15 cellular contexts compared by ENCODE assay signal in the genomic region with DNA sequence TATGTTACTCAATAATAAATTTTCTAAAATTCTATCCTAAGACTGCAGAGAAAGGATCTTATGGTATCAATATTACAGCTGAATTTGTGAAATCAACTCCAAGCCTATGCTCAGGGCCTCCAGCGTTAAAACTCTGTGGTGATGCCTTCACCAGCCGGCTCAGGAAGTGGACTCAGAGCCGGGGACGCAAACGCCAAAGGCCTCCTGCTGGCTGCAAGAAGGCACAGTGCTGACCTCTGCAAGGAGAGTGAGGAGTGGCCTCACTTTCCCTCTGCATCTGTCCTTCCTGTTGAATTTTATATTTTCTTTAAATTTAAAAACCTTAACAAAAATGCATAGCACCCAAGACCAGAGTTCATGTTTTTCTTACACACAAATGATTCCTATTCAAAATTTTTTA. TPM values are rescaled to one million over a fixed set of nuclear protein-coding genes. Genes with fewer than 3 reads are reported as not detected.
DNase-seq lines count a peak whose midpoint lies in the region; ATAC-seq, FAIRE-seq and TF ChIP-seq lines count a peak whose summit lies in the region.
"Had no signal": no experiment of that assay in that cellular context is flagged by ENCODE, and none has a peak within 500 bp of the region (broad histone marks: within the 10 kb centered on the region; RNA-seq: fewer than 3 reads in every experiment).

No MANE protein-coding gene starts in this region.

- WGBS in esophagus squamous epithelium, 2 donors, result 73 to 91% methylated on average over 5 of the region's 5 CpGs

- peaks cover 23% of the 10 kb centered on the region for H3K36me3 ChIP-seq in cardiac muscle cell
- peaks cover 45% of the 10 kb centered on the region for H3K36me3 ChIP-seq in right atrium auricular region
- H3K36me3 ChIP-seq in endothelial cell of umbilical vein (ENCODE audit: control insufficient read depth in 2 of 2, extremely low read depth in 1 of 2, insufficient read depth in 2 of 2, low read length in 2 of 2), result peaks cover 7 to 16% of the 10 kb centered on the region in 2 experiments
- peaks cover 24% of the 10 kb centered on the region for H3K36me3 ChIP-seq in thoracic aorta
- peaks cover 0 to 90% (median 20%) of the 10 kb centered on the region in 3 donors for H3K36me3 ChIP-seq in esophagus squamous epithelium

- H3K4me1 ChIP-seq in cardiac muscle cell (ENCODE audit: low read depth) (no peaks in the 10 kb centered on the region), right atrium auricular region (no peaks in the 10 kb centered on the region), endothelial cell of umbilical vein (ENCODE audit: control insufficient read depth, extremely low read depth, insufficient read depth, low read length) (no peaks in the 10 kb centered on the region), thoracic aorta (ENCODE audit: control insufficient read depth in 1 of 2, low read depth in 2 of 2) (peaks cover 0 to 7% of the 10 kb centered on the region in 2 donors), esophagus squamous epithelium (no peaks in the 10 kb centered on the region)

- no peak overlapping the region for H3K9ac ChIP-seq in endothelial cell of umbilical vein (replicated peaks; ENCODE audit: extremely low read depth, insufficient read depth, low read length)

- H3K9me1 ChIP-seq in endothelial cell of umbilical vein (replicated peaks; ENCODE audit: control insufficient read depth, extremely low read depth, insufficient read depth, low read length), result no peaks in the 10 kb centered on the region

- no peak for FAIRE-seq in endothelial cell of umbilical vein (lab: Jason Lieb, UNC)

- DNase-seq in cardiac muscle cell (ENCODE audit: low read depth in 1 of 2, low spot score in 1 of 2) (peak; percentile 44 to 51), right atrium auricular region (ENCODE audit: low spot score) (no peak), endothelial cell of umbilical vein (ENCODE audit: low read depth, low spot score) (peak; percentile 38), lung microvascular endothelial cell (ENCODE audit: low read depth in 2 of 2) (peak; percentile 49 to 66), thoracic aorta (ENCODE audit: low spot score) (no peak), esophagus squamous epithelium (lab: John Stamatoyannopoulos, UW) (no peak), DMS53 (lab: John Stamatoyannopoulos, UW) (no peak)
- DNase-seq in activated CD4-positive, alpha-beta T cell treated with anti-CD3 and anti-CD28 coated beads, Interleukin-2, amount 50 U/mL, for 48 hours, result no peak
- DNase-seq: 8988T; activated B cell treated with CpG ODN at 0.5 μM for 24 hours; activated CD8-positive, alpha-beta memory T cell treated with anti-CD3 and anti-CD28 coated beads, Interleukin-2, amount 50 U/mL, for 4 hours; activated naive CD8-positive, alpha-beta T cell treated with anti-CD3 and anti-CD28 coated beads for 36 hours; cortex of kidney; MG63; occipital lobe had no signal

- no TSS peak for BruUV-seq in endothelial cell of umbilical vein (replicated peaks; lab: Mats Ljungman, UMichigan)

- H3K9me3 ChIP-seq in cardiac muscle cell (ENCODE audit: low read depth) (no peaks in the 10 kb centered on the region), right atrium auricular region (no peaks in the 10 kb centered on the region), endothelial cell of umbilical vein (replicated peaks; ENCODE audit: control insufficient read depth, insufficient read depth, low read length) (no peaks in the 10 kb centered on the region), thoracic aorta (no peaks in the 10 kb centered on the region), esophagus squamous epithelium (no peaks in the 10 kb centered on the region)
- H3K9me3 ChIP-seq: MG63 had no signal

- no peaks in the 10 kb centered on the region for H4K20me1 ChIP-seq in endothelial cell of umbilical vein (replicated peaks; ENCODE audit: control insufficient read depth, extremely low read depth, insufficient read depth, low read length)

- no peak overlapping the region for H2AFZ ChIP-seq in endothelial cell of umbilical vein (ENCODE audit: low read depth, low read length)

- H3K27ac ChIP-seq in cardiac muscle cell (peak overlapping the region; percentile 42), right atrium auricular region (no peak overlapping the region), endothelial cell of umbilical vein (ENCODE audit: insufficient read depth, low read depth, low read length) (no peak overlapping the region), thoracic aorta (no peak overlapping the region), esophagus squamous epithelium (no peak overlapping the region)

- no peaks in the 10 kb centered on the region for H3K79me2 ChIP-seq in endothelial cell of umbilical vein (ENCODE audit: control insufficient read depth, insufficient read depth, low read length)

- intact Hi-C loops in endothelial cell of umbilical vein (cut with micrococcal nuclease), result no loop called here
- intact Hi-C loops in esophagus squamous epithelium (cut with DNase I), result no loop called here

- no peak for TF ChIP-seq POLR2A in endothelial cell of umbilical vein (IDR thresholded peaks at IDR 0.05; ENCODE audit: low read depth, low read length)
- TF ChIP-seq POLR2A in esophagus squamous epithelium (IDR thresholded peaks at IDR 0.05), result no peak

- ATAC-seq in thoracic aorta (ENCODE audit: insufficient number of reproducible peaks, low FRiP score, low read depth), result no peak

- POLR2A ChIA-PET in endothelial cell of umbilical vein (lab: Charles Lee), result interaction anchor here (0.6 kb wide), 1 partner anchor 26 kb away, joined by 5 read pairs; no protein-coding TSS in a partner anchor

- no peak overlapping the region for H3K4me2 ChIP-seq in endothelial cell of umbilical vein (ENCODE audit: insufficient read depth, low read length)

- H3K4me3 ChIP-seq in cardiac muscle cell (no peak overlapping the region), right atrium auricular region (no peak overlapping the region), endothelial cell of umbilical vein (replicated peaks in 1 of 3; ENCODE audit: insufficient read depth in 1 of 3, low read depth in 1 of 3, low read length in 3 of 3) (no peak overlapping the region), thoracic aorta (no peak overlapping the region), esophagus squamous epithelium (no peak overlapping the region)
- H3K4me3 ChIP-seq: MG63 had no signal

- dilution Hi-C loops in endothelial cell of umbilical vein (cut with MboI; ENCODE audit: extremely low pct_ligation_motif_present, low sequenced_read_pairs), result no loop called here

- H3K27me3 ChIP-seq in cardiac muscle cell, result no peaks in the 10 kb centered on the region
- no peaks in the 10 kb centered on the region for H3K27me3 ChIP-seq in right atrium auricular region
- H3K27me3 ChIP-seq in endothelial cell of umbilical vein (ENCODE audit: control insufficient read depth in 2 of 2, insufficient read depth in 2 of 2, low read length in 2 of 2), result no peaks in the 10 kb centered on the region
- no peaks in the 10 kb centered on the region for H3K27me3 ChIP-seq in thoracic aorta (replicated peaks; ENCODE audit: insufficient read depth)
- H3K27me3 ChIP-seq in esophagus squamous epithelium, result no peaks in the 10 kb centered on the region
- H3K27me3 ChIP-seq: MG63 had no signal

- CTCF ChIA-PET in endothelial cell of umbilical vein (lab: Charles Lee), result interaction anchor here (0.7 to 1.1 kb wide), 2 partner anchors 13 to 147 kb away, joined by 3 to 6 read pairs; no protein-coding TSS in a partner anchor

- TF ChIP-seq CTCF in cardiac muscle cell (IDR thresholded peaks at IDR 0.05; ENCODE audit: low read depth, low read length) (peak; percentile 43), right atrium auricular region (IDR thresholded peaks at IDR 0.05) (peak in 1 of 2 donors; percentile 31), endothelial cell of umbilical vein (IDR thresholded peaks at IDR 0.05; ENCODE audit: extremely low read depth in 1 of 2, insufficient read depth in 1 of 2, low read depth in 1 of 2, low read length in 2 of 2) (peak; percentile 19 to 62), thoracic aorta (IDR thresholded peaks at IDR 0.05) (peak; percentile 13), esophagus squamous epithelium (IDR thresholded peaks at IDR 0.05) (no peak)

TF ChIP-seq in endothelial cell of umbilical vein, 7 proteins besides CTCF, POLR2A, EP300 and RAD21:
- TF ChIP-seq POLR2AphosphoS5 (IDR thresholded peaks at IDR 0.05; ENCODE audit: insufficient read depth, low read depth, low read length) (no peak), EZH2 (IDR thresholded peaks at IDR 0.05; ENCODE audit: borderline replicate concordance, low read depth, low read length, severe bottlenecking) (no peak), FOS (IDR thresholded peaks at IDR 0.05; ENCODE audit: borderline replicate concordance, insufficient read depth, low read length) (no peak), GATA2 (IDR thresholded peaks at IDR 0.05; ENCODE audit: insufficient read depth, insufficient read length, low read depth, low read length) (no peak), MYC (IDR thresholded peaks at IDR 0.05; ENCODE audit: low read depth, low read length) (no peak), JUN (IDR thresholded peaks at IDR 0.05; ENCODE audit: borderline replicate concordance, insufficient read depth, insufficient read length, low read depth) (no peak)
- TF ChIP-seq, protein P1, sequence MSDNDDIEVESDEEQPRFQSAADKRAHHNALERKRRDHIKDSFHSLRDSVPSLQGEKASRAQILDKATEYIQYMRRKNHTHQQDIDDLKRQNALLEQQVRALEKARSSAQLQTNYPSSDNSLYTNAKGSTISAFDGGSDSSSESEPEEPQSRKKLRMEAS (IDR thresholded peaks at IDR 0.05; ENCODE audit: insufficient read depth, insufficient read length), result no peak

RNA-seq across cellular contexts. Expression of a gene that starts 48.5 kb away (rescaled TPM):
- 53.0 and 64.4 TPM in 2 replicates for total RNA-seq in cardiac muscle cell
- polyA plus RNA-seq in cardiac muscle cell, result 37.7 and 39.7 TPM in 2 replicates
- total RNA-seq in right atrium auricular region, result 10 to 100 TPM; 50.8 to 62.4 TPM
- total RNA-seq in endothelial cell of umbilical vein, result 77.6 and 83.9 TPM in 2 replicates
- polyA plus RNA-seq in endothelial cell of umbilical vein, result 46.1 and 48.2 TPM in 2 replicates
- 40.9 and 41.4 TPM in 2 replicates for polyA plus RNA-seq in endothelial cell of umbilical vein (2011; cell fraction: cytosol; rRNA removed)
- polyA plus RNA-seq in endothelial cell of umbilical vein (2011; cell fraction: nucleus; rRNA removed), result 118 and 137 TPM in 2 replicates
- polyA plus RNA-seq in endothelial cell of umbilical vein (2012), result 32.9 and 37.1 TPM in 2 replicates
- polyA minus RNA-seq in endothelial cell of umbilical vein, result 104 and 109 TPM in 2 replicates
- 50.0 TPM for polyA minus RNA-seq in endothelial cell of umbilical vein (2011; cell fraction: cytosol; rRNA and poly(A)+ RNA removed)
- 134 and 148 TPM in 2 replicates for polyA minus RNA-seq in endothelial cell of umbilical vein (2011; cell fraction: nucleus; rRNA and poly(A)+ RNA removed)
- total RNA-seq in lung microvascular endothelial cell, result 36.0 and 48.6 TPM in 2 replicates
- 10 to 100 TPM; 50.9 to 62.0 TPM for total RNA-seq in thoracic aorta
- 10 to 100 TPM; 32.2 to 45.0 (median 39.2) TPM for total RNA-seq in esophagus squamous epithelium

Comparison
In these comparisons a context has a peak if more than half of its experiments do, and no peak if none do; other contexts are left out.
1. DNase-seq: peak in cardiac muscle cell (2 of 2), endothelial cell of umbilical vein (single experiment) and lung microvascular endothelial cell (2 of 2); none in right atrium auricular region (single experiment), thoracic aorta (single experiment), esophagus squamous epithelium (single experiment), DMS53 (single experiment) and activated CD4-positive, alpha-beta T cell treated with anti-CD3 and anti-CD28 coated beads, Interleukin-2, amount 50 U/mL, for 48 hours (0 of 2).
2. CTCF ChIP-seq: peak in cardiac muscle cell (single experiment), endothelial cell of umbilical vein (2 of 2) and thoracic aorta (single experiment); none in esophagus squamous epithelium (0 of 6).